Comparison of ENCODE assay signal across 16 cellular contexts in genomic region chr12:25970082-25970481, GRCh38. TPM values are rescaled to one million over a fixed set of nuclear protein-coding genes. Genes with fewer than 3 reads are reported as not detected.
A peak's percentile ranks its signal among the peaks of the same experiment; 100 is the strongest.
DNase-seq lines count a peak whose midpoint lies in the region; ATAC-seq, FAIRE-seq and TF ChIP-seq lines count a peak whose summit lies in the region.
"Had no signal": no experiment of that assay in that cellular context is flagged by ENCODE, and none has a peak within 500 bp of the region (broad histone marks: within the 10 kb centered on the region; RNA-seq: fewer than 3 reads in every experiment).

No MANE protein-coding gene starts in this region.

- no peaks in the 10 kb centered on the region for H3K36me3 ChIP-seq in GM23248 (ENCODE audit: low read depth)

- H4K20me1 ChIP-seq in GM23248 (ENCODE audit: insufficient read depth), result peaks cover 12% of the 10 kb centered on the region; the same call in 1 of the 2 replicates

- H3K4me2 ChIP-seq in GM23248 (ENCODE audit: unreplicated experiment), result peak overlapping the region; percentile 69

- ATAC-seq in HG03135 (IDR thresholded peaks at IDR 0.05; ENCODE audit: unreplicated experiment), result no peak
- ATAC-seq: HCT116, HepG2 had no signal

- peaks cover 7% of the 10 kb centered on the region for H3K36me3 Mint-ChIP-seq in nephron progenitor cell (ENCODE audit: low read depth)

- H3K79me2 ChIP-seq in GM23248 (ENCODE audit: insufficient read depth), result peaks cover 100% of the 10 kb centered on the region

- H3K4me1 Mint-ChIP-seq in nephron progenitor cell, result peaks cover 56% of the 10 kb centered on the region

- peak; percentile 4 for FAIRE-seq in RCC 7860 (lab: Jason Lieb, UNC)
- FAIRE-seq: HepG2 had no signal

- peaks cover 5% of the 10 kb centered on the region for H3K9me3 Mint-ChIP-seq in nephron progenitor cell

- H3K27me3 Mint-ChIP-seq in nephron progenitor cell (ENCODE audit: low read depth, poor library complexity), result no peaks in the 10 kb centered on the region

- TF ChIP-seq CTCF in nephron progenitor cell (IDR thresholded peaks at IDR 0.05), result no peak

- peak; percentile 32 for DNase-seq in GM23248
- peak; percentile 63 for DNase-seq in RCC 7860 (ENCODE audit: low spot score)
- DNase-seq in dermis blood vessel endothelial cell, result peak; percentile 79
- no peak for DNase-seq in nephron progenitor cell
- DNase-seq in NCI-H1417 treated with DMSO at 0.1 percent for 48 hours (lab: John Stamatoyannopoulos, UW), result no peak
- no peak for DNase-seq in NCI-H1417 (lab: John Stamatoyannopoulos, UW)
- no peak for DNase-seq in AG08396 (ENCODE audit: low spot score)
- DNase-seq: AML-193, DMS53, KG1, NCI-H1048, NCI-H1694, Right ventricle myocardium superior had no signal

- no peak overlapping the region for H2AFZ ChIP-seq in GM23248

- H3K4me3 ChIP-seq in GM23248, result no peak overlapping the region

- no peaks in the 10 kb centered on the region for H3K27me3 ChIP-seq in GM23248 (replicated peaks; ENCODE audit: insufficient read depth)

- no peaks in the 10 kb centered on the region for H3K9me2 ChIP-seq in GM23248 (ENCODE audit: insufficient read depth)

- in situ Hi-C loops in GM23248 (cut with MboI), result no loop called here

- no peak overlapping the region for H3K4me3 Mint-ChIP-seq in nephron progenitor cell

- peak overlapping the region; percentile 60 for H3K27ac Mint-ChIP-seq in nephron progenitor cell

- peaks cover 33% of the 10 kb centered on the region for H3F3A ChIP-seq in GM23248 (ENCODE audit: insufficient read depth)

- H3K4me1 ChIP-seq in GM23248 (ENCODE audit: insufficient read depth), result peaks cover 65% of the 10 kb centered on the region

- no peak overlapping the region for H3K9ac ChIP-seq in GM23248

- H3K27ac ChIP-seq in GM23248, result peak overlapping the region; percentile 91

- no peaks in the 10 kb centered on the region for H3K9me3 ChIP-seq in GM23248 (ENCODE audit: low read depth)

- 55 to 75% methylated on average over 5 of the region's 5 CpGs for WGBS in GM23248 (ENCODE audit: low coverage in 1 of 2, low lambda C conversion rate in 2 of 2, missing lambda C conversion rate in 2 of 2), 2 experiments

RNA-seq across cellular contexts. Expression of gene RASSF8, which starts 11.6 kb away (rescaled TPM):
- total RNA-seq in GM23248 (2014; rRNA removed; shearing (Covaris generic)), result 80.1 and 108 TPM in 2 replicates
- 11.2 and 13.6 TPM in 2 replicates for polyA plus RNA-seq in GM23248 (2016; fragmentation: Nextera tagmentation; extraction: Ambion mirVana)
- total RNA-seq in dermis blood vessel endothelial cell, result 84.7 and 98.0 TPM in 2 replicates

Comparison
In these comparisons a context has a peak if more than half of its experiments do, and no peak if none do; other contexts are left out.
1. DNase-seq: peak in GM23248 (single experiment), RCC 7860 (single experiment) and dermis blood vessel endothelial cell (single experiment); none in nephron progenitor cell (single experiment), NCI-H1417 treated with DMSO at 0.1 percent for 48 hours (single experiment), NCI-H1417 (0 of 3) and AG08396 (single experiment).